15 cellular contexts compared by ENCODE assay signal in genomic region chr2:69221512-69221911, GRCh38.
A peak's percentile ranks its signal among the peaks of the same experiment; 100 is the strongest.
DNase-seq lines count a peak whose midpoint lies in the region; ATAC-seq, FAIRE-seq and TF ChIP-seq lines count a peak whose summit lies in the region.
"Had no signal": no experiment of that assay in that cellular context is flagged by ENCODE, and none has a peak within 500 bp of the region (broad histone marks: within the 10 kb centered on the region; RNA-seq: fewer than 3 reads in every experiment).

No MANE protein-coding gene starts in this region.

- no peak overlapping the region for H3K4me3 Mint-ChIP-seq in astrocyte (ENCODE audit: unreplicated experiment)

- peaks cover 62% of the 10 kb centered on the region for H3K4me1 ChIP-seq in GM23248 (ENCODE audit: insufficient read depth)
- peaks cover 38% of the 10 kb centered on the region for H3K4me1 ChIP-seq in astrocyte (ENCODE audit: insufficient read depth, low read length)
- H3K4me1 ChIP-seq in gastroesophageal sphincter: peaks cover 0 to 47% (median 15%) of the 10 kb centered on the region in 3 donors
- H3K4me1 ChIP-seq in spleen: peaks cover 0 to 21% (median 6%) of the 10 kb centered on the region in 6 donors
- H3K4me1 ChIP-seq: HAP-1 had no signal

- no peak for FAIRE-seq in astrocyte (lab: Jason Lieb, UNC)

- peak overlapping the region; percentile 78 for H3K27ac ChIP-seq in GM23248
- peak overlapping the region; percentile 44 for H3K27ac ChIP-seq in astrocyte (ENCODE audit: low read depth, low read length)
- peak overlapping the region in 3 of 4 donors; percentile 4 to 50 (median 50) for H3K27ac ChIP-seq in gastroesophageal sphincter
- peak overlapping the region in 7 of 8 donors; percentile 9 to 50 (median 37) for H3K27ac ChIP-seq in spleen
- H3K27ac ChIP-seq: BLaER1 treated with 17β-estradiol and CSF1 and Interleukin-3, amounts not matched to agents 10 nM and 100 nM had no signal

- intact Hi-C loops in spleen (cut with DNase I; ENCODE audit: low total_unique reads): no loop called here
- intact Hi-C loops in posterior vena cava (cut with DNase I): no loop called here

- peaks cover 2% of the 10 kb centered on the region for H3K9me3 Mint-ChIP-seq in astrocyte (ENCODE audit: unreplicated experiment)

- peak; percentile 29 for ATAC-seq in gastroesophageal sphincter
- no peak for ATAC-seq in GM19397 (IDR thresholded peaks at IDR 0.05; ENCODE audit: unreplicated experiment)

- H3K36me3 ChIP-seq in GM23248 (ENCODE audit: low read depth): no peaks in the 10 kb centered on the region
- H3K36me3 ChIP-seq in astrocyte (ENCODE audit: insufficient read depth, low read length): no peaks in the 10 kb centered on the region
- peaks cover 0 to 4% of the 10 kb centered on the region in 2 donors for H3K36me3 ChIP-seq in gastroesophageal sphincter
- H3K36me3 ChIP-seq in spleen: no peaks in the 10 kb centered on the region
- H3K36me3 ChIP-seq: BLaER1 treated with 17β-estradiol and CSF1 and Interleukin-3, amounts not matched to agents 10 nM and 100 nM; HAP-1 had no signal

- DNase-seq in GM23248 (peak; percentile 46), astrocyte (ENCODE audit: low read depth) (no peak), spleen (no peak), SHP77 (lab: John Stamatoyannopoulos, UW) (no peak), posterior vena cava (ENCODE audit: low spot score) (no peak)
- DNase-seq in stimulated activated CD4-positive, alpha-beta T cell treated with anti-CD3 and anti-CD28 coated beads, Interleukin-4, amount 100 ng/mL, for 4 hours: no peak
- DNase-seq: DMS 273 treated with DMSO at 0.1 percent for 48 hours, Kasumi-1, NCI-H1417, NCI-H2029, NCI-H510A treated with DMSO at 0.1 percent for 48 hours had no signal

- no peak overlapping the region for H2AFZ ChIP-seq in GM23248
- no peak overlapping the region for H2AFZ ChIP-seq in astrocyte (ENCODE audit: low read depth, low read length)

- H3K27me3 ChIP-seq in GM23248 (replicated peaks; ENCODE audit: insufficient read depth) (no peaks in the 10 kb centered on the region), astrocyte (ENCODE audit: insufficient read depth, low read length) (no peaks in the 10 kb centered on the region), gastroesophageal sphincter (no peaks in the 10 kb centered on the region), spleen (replicated peaks in 1 of 7) (no peaks in the 10 kb centered on the region)
- H3K27me3 ChIP-seq: BLaER1 treated with 17β-estradiol and CSF1 and Interleukin-3, amounts not matched to agents 10 nM and 100 nM had no signal

- peak overlapping the region; percentile 42 for H3K9ac ChIP-seq in GM23248
- no peak overlapping the region for H3K9ac ChIP-seq in astrocyte (ENCODE audit: low read length)
- H3K9ac ChIP-seq: BLaER1 treated with 17β-estradiol and CSF1 and Interleukin-3, amounts not matched to agents 10 nM and 100 nM had no signal

- H3K4me1 Mint-ChIP-seq in astrocyte (ENCODE audit: low read depth, unreplicated experiment): peaks cover 58% of the 10 kb centered on the region

- no peak for TF ChIP-seq EP300 in gastroesophageal sphincter (IDR thresholded peaks at IDR 0.05)

- H3K9me2 ChIP-seq in GM23248 (ENCODE audit: insufficient read depth): no peaks in the 10 kb centered on the region

- no peak for TF ChIP-seq CTCF in astrocyte (IDR thresholded peaks at IDR 0.05; ENCODE audit: insufficient read depth, low read depth, low read length)
- no peak for TF ChIP-seq CTCF in gastroesophageal sphincter (IDR thresholded peaks at IDR 0.05)
- TF ChIP-seq CTCF in spleen (IDR thresholded peaks at IDR 0.05 in 8 of 11, conservative IDR thresholded peaks at IDR 0.05 in 3 of 11): no peak

- in situ Hi-C loops in GM23248 (cut with MboI): no loop called here

- 0 out of 2 replicates have a peak overlapping the region, but pooled peaks have one; percentile 1 for H3K4me3 ChIP-seq in GM23248
- H3K4me3 ChIP-seq in astrocyte (ENCODE audit: insufficient read depth, low read depth, low read length): no peak overlapping the region
- no peak overlapping the region for H3K4me3 ChIP-seq in gastroesophageal sphincter
- H3K4me3 ChIP-seq in spleen: no peak overlapping the region
- H3K4me3 ChIP-seq: BLaER1 treated with 17β-estradiol and CSF1 and Interleukin-3, amounts not matched to agents 10 nM and 100 nM; HAP-1 had no signal

- H3K79me2 ChIP-seq in GM23248 (ENCODE audit: insufficient read depth): no peaks in the 10 kb centered on the region
- no peaks in the 10 kb centered on the region for H3K79me2 ChIP-seq in astrocyte (ENCODE audit: insufficient read depth, low read length)

- H3K9me3 ChIP-seq in GM23248 (ENCODE audit: low read depth) (no peaks in the 10 kb centered on the region), astrocyte (ENCODE audit: insufficient read depth, low read depth, low read length) (no peaks in the 10 kb centered on the region), gastroesophageal sphincter (no peaks in the 10 kb centered on the region), spleen (no peaks in the 10 kb centered on the region)
- H3K9me3 ChIP-seq: BLaER1 treated with 17β-estradiol and CSF1 and Interleukin-3, amounts not matched to agents 10 nM and 100 nM; HAP-1 had no signal

- TF ChIP-seq POLR2A in gastroesophageal sphincter (IDR thresholded peaks at IDR 0.05) (no peak), spleen (IDR thresholded peaks at IDR 0.05) (no peak)

- peak overlapping the region; percentile 57 for H3K4me2 ChIP-seq in GM23248 (ENCODE audit: unreplicated experiment)
- H3K4me2 ChIP-seq in astrocyte (ENCODE audit: low read length): peak overlapping the region; percentile 41
- H3K4me2 ChIP-seq: BLaER1 treated with 17β-estradiol and CSF1 and Interleukin-3, amounts not matched to agents 10 nM and 100 nM had no signal

- H3F3A ChIP-seq in GM23248 (ENCODE audit: insufficient read depth): peaks cover 50% of the 10 kb centered on the region

- H3K36me3 Mint-ChIP-seq in astrocyte (ENCODE audit: low read depth, unreplicated experiment): peaks cover 2% of the 10 kb centered on the region

- H3K27me3 Mint-ChIP-seq in astrocyte (ENCODE audit: low read depth, unreplicated experiment): no peaks in the 10 kb centered on the region

- peak overlapping the region; percentile 67 for H3K27ac Mint-ChIP-seq in astrocyte (ENCODE audit: unreplicated experiment)

- H4K20me1 ChIP-seq in GM23248 (ENCODE audit: insufficient read depth): no peaks in the 10 kb centered on the region
- H4K20me1 ChIP-seq in astrocyte (ENCODE audit: insufficient read depth, low read length): no peaks in the 10 kb centered on the region
- H4K20me1 ChIP-seq: BLaER1 treated with 17β-estradiol and CSF1 and Interleukin-3, amounts not matched to agents 10 nM and 100 nM had no signal
